15 cellular contexts compared by ENCODE assay signal in genomic region chr2:5921081-5921642, GRCh38.
"Had no signal": no experiment of that assay in that cellular context is flagged by ENCODE, and none has a peak within 500 bp of the region (broad histone marks: within the 10 kb centered on the region; RNA-seq: fewer than 3 reads in every experiment).

No MANE protein-coding gene starts in this region.

- H3K36me3 ChIP-seq: adrenal gland, breast epithelium, gastroesophageal sphincter, tibial artery, WERI-Rb-1 had no signal

- ATAC-seq: esophagus mucosa; gastroesophageal sphincter; stimulated activated naive B cell treated with anti-CD40 and anti-IgM and Interleukin-4, amounts not matched to agents 10 μg/mL and 1 μg/mL and 100 μg/mL, for 72 hours had no signal

- FAIRE-seq: astrocyte had no signal

- DNase-seq: activated CD4-positive, alpha-beta T cell treated with anti-CD3 and anti-CD28 coated beads for 1 hour; activated CD4-positive, alpha-beta T cell treated with anti-CD3 and anti-CD28 coated beads, Interleukin-2, amount 50 U/mL, for 4 hours; activated gamma-delta T cell; adrenal gland; effector CD4-positive, alpha-beta T cell; midbrain; stimulated activated naive B cell treated with anti-CD40 and anti-IgM and Interleukin-4, amounts not matched to agents 10 μg/mL and 1 μg/mL and 100 μg/mL, for 72 hours; T-helper 2 cell; tibial artery; WERI-Rb-1 had no signal

- H3K9ac ChIP-seq: parathyroid adenoma had no signal

- H3K9me3 ChIP-seq: adrenal gland, breast epithelium, tibial artery had no signal

- H2AFZ ChIP-seq: parathyroid adenoma had no signal

- H3K4me1 ChIP-seq: adrenal gland, breast epithelium, gastroesophageal sphincter, parathyroid adenoma, tibial artery had no signal

- H3K27me3 ChIP-seq: adrenal gland, breast epithelium, gastroesophageal sphincter, tibial artery had no signal

- H3K27ac ChIP-seq: adrenal gland, breast epithelium, gastroesophageal sphincter, parathyroid adenoma, tibial artery, WERI-Rb-1 had no signal

- H3K79me2 ChIP-seq: parathyroid adenoma had no signal

- H3K4me3 ChIP-seq: adrenal gland, breast epithelium, gastroesophageal sphincter, tibial artery had no signal
